In the genomic region with DNA sequence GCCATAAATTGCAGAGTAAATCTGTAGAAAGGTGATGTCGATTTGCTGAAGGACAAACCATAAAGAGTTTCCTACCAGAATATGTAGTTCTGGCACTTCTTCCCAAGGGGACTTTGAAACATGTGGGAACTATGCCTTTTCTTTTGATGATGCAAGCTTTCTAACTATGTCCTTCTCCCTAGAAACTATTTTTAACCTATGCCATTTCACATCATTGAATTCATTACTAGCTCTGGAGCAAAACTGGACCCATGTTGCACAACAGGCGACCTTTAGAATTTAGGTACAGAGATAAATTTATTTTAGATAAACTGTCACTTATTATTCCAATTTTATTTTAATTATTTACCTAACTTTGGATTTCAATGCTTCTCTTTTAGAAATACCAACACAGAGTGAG, we compare ENCODE assay signal across 24 cellular contexts.
"Had no signal": no experiment of that assay in that cellular context is flagged by ENCODE, and none has a peak within 500 bp of the region (broad histone marks: within the 10 kb centered on the region; RNA-seq: fewer than 3 reads in every experiment).

No MANE protein-coding gene starts in this region.

- ATAC-seq: activated T-cell treated with anti-CD3 and anti-CD28 coated beads, Interleukin-2, amount 50 U/mL, for 4 hours; gastrocnemius medialis; mucosa of descending colon had no signal

- H3K27ac ChIP-seq: esophagus squamous epithelium, gastrocnemius medialis, sigmoid colon, spleen, thoracic aorta, vagina had no signal

- H3K4me3 ChIP-seq: esophagus squamous epithelium, gastrocnemius medialis, mucosa of descending colon, sigmoid colon, spleen, thoracic aorta, vagina had no signal

- H3K27me3 ChIP-seq: esophagus squamous epithelium, gastrocnemius medialis, sigmoid colon, spleen, vagina had no signal

- H3K36me3 ChIP-seq: esophagus squamous epithelium, gastrocnemius medialis, sigmoid colon, spleen, thoracic aorta, vagina had no signal

- FAIRE-seq: bronchial epithelial cell had no signal

- H3K4me1 ChIP-seq: esophagus squamous epithelium, gastrocnemius medialis, sigmoid colon, spleen, vagina had no signal

- H3K9me3 ChIP-seq: esophagus squamous epithelium, mucosa of descending colon, sigmoid colon, thoracic aorta, vagina had no signal

- DNase-seq: activated CD4-positive, alpha-beta T cell treated with anti-CD3 and anti-CD28 coated beads for 4 hours; activated CD4-positive, alpha-beta T cell treated with anti-CD3 and anti-CD28 coated beads, Interleukin-2, amount 50 U/mL, for 48 hours; activated CD4-positive, CD25-positive, alpha-beta regulatory T cell; activated CD8-positive, alpha-beta memory T cell treated with anti-CD3 and anti-CD28 coated beads, Interleukin-2, amount 50 U/mL, for 48 hours; activated naive CD4-positive, alpha-beta T cell treated with anti-CD3 and anti-CD28 coated beads for 36 hours; activated naive CD8-positive, alpha-beta T cell treated with anti-CD3 and anti-CD28 coated beads, Interleukin-2, amount 10 ng/mL, durations not matched to agents 7 days and 5 days; activated T-cell treated with anti-CD3 and anti-CD28 coated beads, Interleukin-2, amount 50 U/mL, for 4 hours; amygdala; cerebellar nuclear complex; cortex of kidney; endodermal cell; esophagus squamous epithelium; gastrocnemius medialis; hippocampal formation; mesendoderm; mucosa of descending colon; occipital lobe; sigmoid colon; spleen; stimulated activated CD4-positive, alpha-beta T cell treated with anti-CD3 and anti-CD28 coated beads, Interleukin-4, amount 100 ng/mL, for 1 hour; stimulated activated naive CD4-positive, alpha-beta T cell had no signal
